ENCODE assay signal across 16 cellular contexts in genomic region chr11:73246303-73246702, GRCh38. TPM values are rescaled to one million over a fixed set of nuclear protein-coding genes. Genes with fewer than 3 reads are reported as not detected.
A peak's percentile ranks its signal among the peaks of the same experiment; 100 is the strongest.
DNase-seq lines count a peak whose midpoint lies in the region; ATAC-seq and TF ChIP-seq lines count a peak whose summit lies in the region.
"Had no signal": no experiment of that assay in that cellular context is flagged by ENCODE, and none has a peak within 500 bp of the region (broad histone marks: within the 10 kb centered on the region; RNA-seq: fewer than 3 reads in every experiment).

No MANE protein-coding gene starts in this region.

- H3K9me3 ChIP-seq in adipocyte (ENCODE audit: control insufficient read depth, low read length) (no peaks in the 10 kb centered on the region), skeletal muscle satellite cell (replicated peaks; ENCODE audit: low read length) (no peaks in the 10 kb centered on the region)
- H3K9me3 ChIP-seq: BLaER1, Caco-2 had no signal

- H3K4me2 ChIP-seq in skeletal muscle satellite cell (ENCODE audit: low read length): peak overlapping the region; percentile 42
- H3K4me2 ChIP-seq: BLaER1 had no signal

- ATAC-seq in GM19328 (IDR thresholded peaks at IDR 0.05; ENCODE audit: unreplicated experiment) (no peak), GM21515 (IDR thresholded peaks at IDR 0.05; ENCODE audit: unreplicated experiment) (no peak), GM21360 (IDR thresholded peaks at IDR 0.05; ENCODE audit: unreplicated experiment) (no peak)
- ATAC-seq: HCT116 had no signal

- H3K9ac ChIP-seq in adipocyte (ENCODE audit: low read length) (no peak overlapping the region), skeletal muscle satellite cell (ENCODE audit: low read depth, low read length) (no peak overlapping the region)
- H3K9ac ChIP-seq: BLaER1 had no signal

- H3K4me1 ChIP-seq in adipocyte (ENCODE audit: control insufficient read depth, insufficient read depth, low read length) (peaks cover 19% of the 10 kb centered on the region), skeletal muscle satellite cell (ENCODE audit: control insufficient read depth, insufficient read depth, low read length) (peaks cover 29% of the 10 kb centered on the region)

- CTCF ChIA-PET in activated naive CD4-positive, alpha-beta T cell treated with anti-CD3 and anti-CD28 coated beads, Interleukin-2, amount 10 ng/mL, durations not matched to agents 7 days and 5 days (lab: Charles Lee): interaction anchor here (3.4 kb wide), 1 partner anchor 10 kb away, joined by 19 read pairs; no protein-coding TSS in a partner anchor

- H3K4me3 Mint-ChIP-seq in activated naive CD4-positive, alpha-beta T cell treated with anti-CD3 and anti-CD28 coated beads, Interleukin-2, amount 10 ng/mL, durations not matched to agents 7 days and 5 days: no peak overlapping the region

- H3K36me3 ChIP-seq in adipocyte (ENCODE audit: control insufficient read depth, insufficient read depth, low read length, severe bottlenecking) (no peaks in the 10 kb centered on the region), skeletal muscle satellite cell (ENCODE audit: insufficient read depth, low read length) (no peaks in the 10 kb centered on the region)
- H3K36me3 ChIP-seq: BLaER1 had no signal

- H3K9me3 Mint-ChIP-seq in activated naive CD4-positive, alpha-beta T cell treated with anti-CD3 and anti-CD28 coated beads, Interleukin-2, amount 10 ng/mL, durations not matched to agents 7 days and 5 days: no peaks in the 10 kb centered on the region
- H3K9me3 Mint-ChIP-seq: CD8-positive, alpha-beta memory T cell had no signal

- H3K27me3 ChIP-seq in adipocyte (replicated peaks; ENCODE audit: control insufficient read depth, insufficient read depth, low read length): no peaks in the 10 kb centered on the region
- no peaks in the 10 kb centered on the region for H3K27me3 ChIP-seq in skeletal muscle satellite cell (ENCODE audit: control insufficient read depth, insufficient read depth, low read length)
- H3K27me3 ChIP-seq: BLaER1 had no signal

- H3K27me3 Mint-ChIP-seq in activated naive CD4-positive, alpha-beta T cell treated with anti-CD3 and anti-CD28 coated beads, Interleukin-2, amount 10 ng/mL, durations not matched to agents 7 days and 5 days: peaks cover 35% of the 10 kb centered on the region

- peaks cover 7% of the 10 kb centered on the region for H3K4me1 Mint-ChIP-seq in activated naive CD4-positive, alpha-beta T cell treated with anti-CD3 and anti-CD28 coated beads, Interleukin-2, amount 10 ng/mL, durations not matched to agents 7 days and 5 days

- H3K27ac Mint-ChIP-seq in activated naive CD4-positive, alpha-beta T cell treated with anti-CD3 and anti-CD28 coated beads, Interleukin-2, amount 10 ng/mL, durations not matched to agents 7 days and 5 days: no peak overlapping the region
- H3K27ac Mint-ChIP-seq: CD8-positive, alpha-beta memory T cell had no signal

- H3K36me3 Mint-ChIP-seq in activated naive CD4-positive, alpha-beta T cell treated with anti-CD3 and anti-CD28 coated beads, Interleukin-2, amount 10 ng/mL, durations not matched to agents 7 days and 5 days: no peaks in the 10 kb centered on the region
- H3K36me3 Mint-ChIP-seq: CD8-positive, alpha-beta memory T cell had no signal

- no peak overlapping the region for H3K4me3 ChIP-seq in adipocyte (ENCODE audit: low read length)
- no peak overlapping the region for H3K4me3 ChIP-seq in fibroblast of pulmonary artery (replicated peaks; ENCODE audit: low read depth, low read length)
- no peak overlapping the region for H3K4me3 ChIP-seq in skeletal muscle satellite cell (ENCODE audit: low read length)
- H3K4me3 ChIP-seq: BLaER1 had no signal

- DNase-seq in activated naive CD4-positive, alpha-beta T cell treated with anti-CD3 and anti-CD28 coated beads, Interleukin-2, amount 10 ng/mL, durations not matched to agents 7 days and 5 days: peak; percentile 8
- no peak for DNase-seq in activated naive CD4-positive, alpha-beta T cell (lab: John Stamatoyannopoulos, UW)
- DNase-seq in adipocyte (ENCODE audit: low read depth): peak; percentile 58
- DNase-seq in fibroblast of pulmonary artery (ENCODE audit: low read depth): peak; percentile 19
- DNase-seq: AML-193; Caco-2; CD8-positive, alpha-beta memory T cell; DND-41 had no signal

- TF ChIP-seq CTCF in fibroblast of pulmonary artery (IDR thresholded peaks at IDR 0.05; ENCODE audit: low read length, missing control alignments): no peak

RNA-seq across cellular contexts. Expression of gene P2RY6, which starts 25.8 kb away (rescaled TPM):
- total RNA-seq in skeletal muscle satellite cell (2012; rRNA removed): 0.25 TPM in 1 of 2 replicates, not detected in the other
- total RNA-seq: H1 had no signal

RNA-seq across cellular contexts. Expression of gene P2RY2, which starts 28.2 kb away (rescaled TPM):
- not detected in 2 replicates for total RNA-seq in skeletal muscle satellite cell (2012; rRNA removed)
- total RNA-seq: A673; CD8-positive, alpha-beta memory T cell had no signal

Comparison
In these comparisons a context has a peak if more than half of its experiments do, and no peak if none do; other contexts are left out.
1. DNase-seq: peak in activated naive CD4-positive, alpha-beta T cell treated with anti-CD3 and anti-CD28 coated beads, Interleukin-2, amount 10 ng/mL, durations not matched to agents 7 days and 5 days (single experiment), adipocyte (single experiment) and fibroblast of pulmonary artery (single experiment); none in activated naive CD4-positive, alpha-beta T cell (0 of 4).